ENCODE assay signal across 8 cellular contexts in genomic region chr19:45862564-45863334, GRCh38. TPM values are rescaled to one million over a fixed set of nuclear protein-coding genes. Genes with fewer than 3 reads are reported as not detected.
A peak's percentile ranks its signal among the peaks of the same experiment; 100 is the strongest.
DNase-seq lines count a peak whose midpoint lies in the region; ATAC-seq and TF ChIP-seq lines count a peak whose summit lies in the region.

Gene SYMPK, minus strand, starts transcription at chr19:45863147. Its CDS starts 8,652 bp downstream, at chr19:45854495.

- DNase-seq in AG04450 (ENCODE audit: low read depth, low spot score) (peak; percentile 93), NCI-H345 (lab: John Stamatoyannopoulos, UW) (peak; percentile 96), activated B cell treated with CpG ODN at 0.5 μM for 24 hours (peak; percentile 96), caudate nucleus (lab: John Stamatoyannopoulos, UW) (peak; percentile 79 to 100 (median 98)), iPS-NIHi7 (ENCODE audit: extremely low spot score) (peak; percentile 100), smooth muscle cell of the brain vasculature (ENCODE audit: low read depth, low spot score) (peak; percentile 94)

- H3K27me3 Mint-ChIP-seq in activated B cell treated with CpG ODN at 0.5 μM for 24 hours = peaks cover 19% of the 10 kb centered on the region

- H3K4me3 ChIP-seq in AG04450 (ENCODE audit: low read depth, low read length) = peak within 1 kb of the TSS; percentile 96

- CTCF ChIA-PET in AG04450 (lab: Charles Lee) = interaction anchor here (1.3 to 4.2 kb wide), 5 partner anchors 17 to 214 kb away, joined by 4 to 22 read pairs (median 7); no protein-coding TSS in a partner anchor
- CTCF ChIA-PET in activated B cell treated with CpG ODN at 0.5 μM for 24 hours (lab: Charles Lee) = interaction anchor here (0.6 to 2.7 kb wide), 7 partner anchors 19 to 154 kb away, joined by 3 to 16 read pairs (median 4); partner anchors contain the start of genes MYPOP and SIX5

- ATAC-seq in GM18909 (IDR thresholded peaks at IDR 0.05; ENCODE audit: poor library complexity, unreplicated experiment) (peak; percentile 92), HG03175 (IDR thresholded peaks at IDR 0.05; ENCODE audit: unreplicated experiment) (peak; percentile 94), activated B cell treated with CpG ODN at 0.5 μM for 24 hours (ENCODE audit: low read depth) (peak; percentile 94)

- peak within 1 kb of the TSS; percentile 96 for H3K27ac Mint-ChIP-seq in activated B cell treated with CpG ODN at 0.5 μM for 24 hours

- H3K36me3 Mint-ChIP-seq in activated B cell treated with CpG ODN at 0.5 μM for 24 hours (ENCODE audit: low read depth) = peaks cover 35% of the 10 kb centered on the region

- peaks cover 38% of the 10 kb centered on the region for H3K27me3 ChIP-seq in AG04450 (ENCODE audit: control insufficient read depth, insufficient read depth, low read length)

- intact Hi-C loops in activated B cell treated with CpG ODN at 0.5 μM for 24 hours (cut with micrococcal nuclease) = loop anchor here (1.0 to 10.0 kb wide), 15 partner anchors 24 to 988 kb away; partner anchors contain the start of genes AP2S1, CCDC61, DMWD and GEMIN7

- TF ChIP-seq CTCF in AG04450 (IDR thresholded peaks at IDR 0.05; ENCODE audit: low read depth, low read length) = no peak
- TF ChIP-seq CTCF in activated B cell treated with CpG ODN at 0.5 μM for 24 hours (IDR thresholded peaks at IDR 0.05) = no peak

- H3K4me1 Mint-ChIP-seq in activated B cell treated with CpG ODN at 0.5 μM for 24 hours = peaks cover 37% of the 10 kb centered on the region

- peaks cover 4% of the 10 kb centered on the region; the same call in 1 of the 2 replicates for H3K9me3 ChIP-seq in AG04450 (ENCODE audit: control insufficient read depth, insufficient read depth, low read length)

- no peaks in the 10 kb centered on the region for H3K9me3 Mint-ChIP-seq in activated B cell treated with CpG ODN at 0.5 μM for 24 hours

- H3K27ac ChIP-seq in AG04450 (ENCODE audit: low read depth, low read length) (peak within 1 kb of the TSS; percentile 95), caudate nucleus (ENCODE audit: low read depth, low read length) (peak within 1 kb of the TSS; percentile 77)

- POLR2A ChIA-PET in AG04450 (lab: Yijun Ruan, JAX) = interaction anchor here (0.6 to 1.3 kb wide), 13 partner anchors 9 to 148 kb away, joined by 3 to 8 read pairs (median 4); partner anchors contain the start of genes CCDC61, DMPK, IRF2BP1 and MYPOP
- POLR2A ChIA-PET in activated B cell treated with CpG ODN at 0.5 μM for 24 hours (lab: Charles Lee) = interaction anchor here (0.5 to 2.5 kb wide), 24 partner anchors 8 to 848 kb away, joined by 3 to 33 read pairs (median 4); partner anchors contain the start of genes BLOC1S3, DMWD, FOSB and IRF2BP1

- H3K4me3 Mint-ChIP-seq in activated B cell treated with CpG ODN at 0.5 μM for 24 hours = peak within 1 kb of the TSS; percentile 96

RNA-seq across cellular contexts. Expression of gene SYMPK, which starts in this region (rescaled TPM):
- polyA plus RNA-seq in AG04450 (2011; rRNA removed) = 54.3 and 63.1 TPM in 2 replicates
- polyA minus RNA-seq in AG04450 (2011; rRNA and poly(A)+ RNA removed) = 71.8 and 83.3 TPM in 2 replicates
- total RNA-seq in activated B cell treated with CpG ODN at 0.5 μM for 24 hours = 131 and 150 TPM in 2 replicates

Comparison
In these comparisons a context has a peak if more than half of its experiments do, and no peak if none do; other contexts are left out.
1. Peak in every context shown above with its lines: DNase-seq, ATAC-seq, H3K4me3 ChIP-seq and H3K27ac ChIP-seq.